In genomic region chr3:55486101-55486856, GRCh38 we compare ENCODE assay signal across 1 cellular context.
TF ChIP-seq lines count a peak whose summit lies in the region.

No MANE protein-coding gene starts in this region.

TF ChIP-seq in GM12878, 131 proteins besides CTCF, POLR2A, EP300 and RAD21:
- TF ChIP-seq MAX (IDR thresholded peaks at IDR 0.05; ENCODE audit: low read depth, low read length) (no peak), SREBF1 (IDR thresholded peaks at IDR 0.05; ENCODE audit: low read length) (no peak), CREM (IDR thresholded peaks at IDR 0.05; ENCODE audit: low read depth) (no peak), ATF7 (IDR thresholded peaks at IDR 0.05; ENCODE audit: low read depth) (no peak), ZBTB11 (CRISPR knock-in tag; IDR thresholded peaks at IDR 0.05) (no peak), NR2C1 (IDR thresholded peaks at IDR 0.05) (no peak), DPF2 (IDR thresholded peaks at IDR 0.05) (no peak), ZNF384 (IDR thresholded peaks at IDR 0.05; ENCODE audit: borderline replicate concordance, low read depth, low read length) (no peak), MXI1 (IDR thresholded peaks at IDR 0.05; ENCODE audit: low read depth, low read length) (no peak), NR2C2 (IDR thresholded peaks at IDR 0.05; ENCODE audit: borderline replicate concordance, control insufficient read depth, insufficient read length, low read depth) (no peak), E2F8 (IDR thresholded peaks at IDR 0.05; ENCODE audit: low read depth, partially characterized antibody) (no peak), ELK1 (IDR thresholded peaks at IDR 0.05; ENCODE audit: low read depth, low read length) (no peak), TAF1 (IDR thresholded peaks at IDR 0.05; ENCODE audit: borderline replicate concordance, low read depth, low read length) (no peak)
